ENCODE assay signal across 3 cellular contexts in the genomic region with DNA sequence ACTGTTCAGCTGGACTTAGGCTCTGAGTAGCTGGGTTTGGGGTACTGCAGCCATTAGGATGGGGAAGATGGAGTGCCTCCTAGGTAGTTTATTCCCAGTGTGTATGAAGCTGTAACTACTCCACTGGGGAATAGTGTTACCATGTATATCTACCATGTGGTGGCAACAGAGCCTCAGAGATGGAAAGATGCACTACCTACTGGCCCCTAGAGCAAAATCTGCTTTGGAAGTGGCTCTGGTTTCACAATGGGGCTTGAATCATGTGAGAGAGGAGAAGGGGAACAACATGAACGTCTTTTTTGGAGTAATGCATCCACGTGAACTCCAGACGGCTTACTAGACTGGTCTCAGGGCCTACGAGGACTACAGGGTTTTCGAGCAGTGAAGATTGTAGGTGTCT.
TF ChIP-seq lines count a peak whose summit lies in the region.

No MANE protein-coding gene starts in this region.

TF ChIP-seq in SK-N-SH, 30 proteins besides CTCF, POLR2A, EP300 and RAD21 (continued from another document):
- TF ChIP-seq, protein P1, sequence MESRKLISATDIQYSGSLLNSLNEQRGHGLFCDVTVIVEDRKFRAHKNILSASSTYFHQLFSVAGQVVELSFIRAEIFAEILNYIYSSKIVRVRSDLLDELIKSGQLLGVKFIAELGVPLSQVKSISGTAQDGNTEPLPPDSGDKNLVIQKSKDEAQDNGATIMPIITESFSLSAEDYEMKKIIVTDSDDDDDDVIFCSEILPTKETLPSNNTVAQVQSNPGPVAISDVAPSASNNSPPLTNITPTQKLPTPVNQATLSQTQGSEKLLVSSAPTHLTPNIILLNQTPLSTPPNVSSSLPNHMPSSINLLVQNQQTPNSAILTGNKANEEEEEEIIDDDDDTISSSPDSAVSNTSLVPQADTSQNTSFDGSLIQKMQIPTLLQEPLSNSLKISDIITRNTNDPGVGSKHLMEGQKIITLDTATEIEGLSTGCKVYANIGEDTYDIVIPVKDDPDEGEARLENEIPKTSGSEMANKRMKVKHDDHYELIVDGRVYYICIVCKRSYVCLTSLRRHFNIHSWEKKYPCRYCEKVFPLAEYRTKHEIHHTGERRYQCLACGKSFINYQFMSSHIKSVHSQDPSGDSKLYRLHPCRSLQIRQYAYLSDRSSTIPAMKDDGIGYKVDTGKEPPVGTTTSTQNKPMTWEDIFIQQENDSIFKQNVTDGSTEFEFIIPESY (IDR thresholded peaks at IDR 0.05; ENCODE audit: borderline replicate concordance, low read depth), result no peak
- TF ChIP-seq RFX5 (IDR thresholded peaks at IDR 0.05; ENCODE audit: low read length) (no peak), TCF12 (IDR thresholded peaks at IDR 0.05) (no peak), GATA2 (CRISPR knock-in tag; IDR thresholded peaks at IDR 0.05) (no peak), CHD2 (IDR thresholded peaks at IDR 0.05; ENCODE audit: low read length, partially characterized antibody) (no peak), RCOR1 (IDR thresholded peaks at IDR 0.05; ENCODE audit: low read length) (no peak), YY1 (IDR thresholded peaks at IDR 0.05; ENCODE audit: low read depth) (no peak), TAF1 (IDR thresholded peaks at IDR 0.05; ENCODE audit: borderline replicate concordance, low read depth, low read length) (no peak), NRF1 (IDR thresholded peaks at IDR 0.05; ENCODE audit: low read depth, low read length) (no peak), EZH2phosphoT487 (IDR thresholded peaks at IDR 0.05; ENCODE audit: borderline replicate concordance, low read depth) (no peak), JUND (IDR thresholded peaks at IDR 0.05) (no peak), TEAD4 (IDR thresholded peaks at IDR 0.05; ENCODE audit: borderline replicate concordance, insufficient read depth) (no peak), FOSL2 (IDR thresholded peaks at IDR 0.05; ENCODE audit: borderline replicate concordance, low read depth) (no peak)

TF ChIP-seq in SK-N-SH treated with all-trans-retinoic acid at 6 μM for 48 hours, 23 proteins besides CTCF, POLR2A, EP300 and RAD21 (continued from another document):
- TF ChIP-seq OSR1 (CRISPR knock-in tag; IDR thresholded peaks at IDR 0.05) (no peak), BACH2 (CRISPR knock-in tag; IDR thresholded peaks at IDR 0.05; ENCODE audit: borderline replicate concordance) (no peak), ISL1 (CRISPR knock-in tag; IDR thresholded peaks at IDR 0.05) (no peak), ZNF565 (CRISPR knock-in tag; conservative IDR thresholded peaks at IDR 0.05; ENCODE audit: low read depth) (no peak), ARNTL (CRISPR knock-in tag; IDR thresholded peaks at IDR 0.05; ENCODE audit: borderline replicate concordance, low read depth) (no peak), TOX (CRISPR knock-in tag; IDR thresholded peaks at IDR 0.05; ENCODE audit: borderline replicate concordance) (no peak)
- TF ChIP-seq, protein P2, sequence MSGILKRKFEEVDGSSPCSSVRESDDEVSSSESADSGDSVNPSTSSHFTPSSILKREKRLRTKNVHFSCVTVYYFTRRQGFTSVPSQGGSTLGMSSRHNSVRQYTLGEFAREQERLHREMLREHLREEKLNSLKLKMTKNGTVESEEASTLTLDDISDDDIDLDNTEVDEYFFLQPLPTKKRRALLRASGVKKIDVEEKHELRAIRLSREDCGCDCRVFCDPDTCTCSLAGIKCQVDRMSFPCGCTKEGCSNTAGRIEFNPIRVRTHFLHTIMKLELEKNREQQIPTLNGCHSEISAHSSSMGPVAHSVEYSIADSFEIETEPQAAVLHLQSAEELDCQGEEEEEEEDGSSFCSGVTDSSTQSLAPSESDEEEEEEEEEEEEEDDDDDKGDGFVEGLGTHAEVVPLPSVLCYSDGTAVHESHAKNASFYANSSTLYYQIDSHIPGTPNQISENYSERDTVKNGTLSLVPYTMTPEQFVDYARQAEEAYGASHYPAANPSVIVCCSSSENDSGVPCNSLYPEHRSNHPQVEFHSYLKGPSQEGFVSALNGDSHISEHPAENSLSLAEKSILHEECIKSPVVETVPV (CRISPR knock-in tag; IDR thresholded peaks at IDR 0.05), result no peak
TF ChIP-seq in SK-N-SH treated with all-trans-retinoic acid at 6 μM for 48 hours: peak in this region for 0.

TF ChIP-seq in WTC11, 78 proteins besides CTCF, POLR2A, EP300 and RAD21 (continued from another document):
- TF ChIP-seq SP1 (CRISPR knock-in tag; conservative IDR thresholded peaks at IDR 0.05) (no peak), RELA (CRISPR knock-in tag; IDR thresholded peaks at IDR 0.05; ENCODE audit: borderline replicate concordance) (no peak), ATF1 (CRISPR knock-in tag; IDR thresholded peaks at IDR 0.05) (no peak), NR1H2 (CRISPR knock-in tag; IDR thresholded peaks at IDR 0.05) (no peak), MYBL2 (CRISPR knock-in tag; IDR thresholded peaks at IDR 0.05) (no peak), CREM (CRISPR knock-in tag; IDR thresholded peaks at IDR 0.05) (no peak)
- TF ChIP-seq, protein P3, sequence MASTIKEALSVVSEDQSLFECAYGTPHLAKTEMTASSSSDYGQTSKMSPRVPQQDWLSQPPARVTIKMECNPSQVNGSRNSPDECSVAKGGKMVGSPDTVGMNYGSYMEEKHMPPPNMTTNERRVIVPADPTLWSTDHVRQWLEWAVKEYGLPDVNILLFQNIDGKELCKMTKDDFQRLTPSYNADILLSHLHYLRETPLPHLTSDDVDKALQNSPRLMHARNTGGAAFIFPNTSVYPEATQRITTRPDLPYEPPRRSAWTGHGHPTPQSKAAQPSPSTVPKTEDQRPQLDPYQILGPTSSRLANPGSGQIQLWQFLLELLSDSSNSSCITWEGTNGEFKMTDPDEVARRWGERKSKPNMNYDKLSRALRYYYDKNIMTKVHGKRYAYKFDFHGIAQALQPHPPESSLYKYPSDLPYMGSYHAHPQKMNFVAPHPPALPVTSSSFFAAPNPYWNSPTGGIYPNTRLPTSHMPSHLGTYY (CRISPR knock-in tag; IDR thresholded peaks at IDR 0.05), result no peak
- TF ChIP-seq, protein P4, sequence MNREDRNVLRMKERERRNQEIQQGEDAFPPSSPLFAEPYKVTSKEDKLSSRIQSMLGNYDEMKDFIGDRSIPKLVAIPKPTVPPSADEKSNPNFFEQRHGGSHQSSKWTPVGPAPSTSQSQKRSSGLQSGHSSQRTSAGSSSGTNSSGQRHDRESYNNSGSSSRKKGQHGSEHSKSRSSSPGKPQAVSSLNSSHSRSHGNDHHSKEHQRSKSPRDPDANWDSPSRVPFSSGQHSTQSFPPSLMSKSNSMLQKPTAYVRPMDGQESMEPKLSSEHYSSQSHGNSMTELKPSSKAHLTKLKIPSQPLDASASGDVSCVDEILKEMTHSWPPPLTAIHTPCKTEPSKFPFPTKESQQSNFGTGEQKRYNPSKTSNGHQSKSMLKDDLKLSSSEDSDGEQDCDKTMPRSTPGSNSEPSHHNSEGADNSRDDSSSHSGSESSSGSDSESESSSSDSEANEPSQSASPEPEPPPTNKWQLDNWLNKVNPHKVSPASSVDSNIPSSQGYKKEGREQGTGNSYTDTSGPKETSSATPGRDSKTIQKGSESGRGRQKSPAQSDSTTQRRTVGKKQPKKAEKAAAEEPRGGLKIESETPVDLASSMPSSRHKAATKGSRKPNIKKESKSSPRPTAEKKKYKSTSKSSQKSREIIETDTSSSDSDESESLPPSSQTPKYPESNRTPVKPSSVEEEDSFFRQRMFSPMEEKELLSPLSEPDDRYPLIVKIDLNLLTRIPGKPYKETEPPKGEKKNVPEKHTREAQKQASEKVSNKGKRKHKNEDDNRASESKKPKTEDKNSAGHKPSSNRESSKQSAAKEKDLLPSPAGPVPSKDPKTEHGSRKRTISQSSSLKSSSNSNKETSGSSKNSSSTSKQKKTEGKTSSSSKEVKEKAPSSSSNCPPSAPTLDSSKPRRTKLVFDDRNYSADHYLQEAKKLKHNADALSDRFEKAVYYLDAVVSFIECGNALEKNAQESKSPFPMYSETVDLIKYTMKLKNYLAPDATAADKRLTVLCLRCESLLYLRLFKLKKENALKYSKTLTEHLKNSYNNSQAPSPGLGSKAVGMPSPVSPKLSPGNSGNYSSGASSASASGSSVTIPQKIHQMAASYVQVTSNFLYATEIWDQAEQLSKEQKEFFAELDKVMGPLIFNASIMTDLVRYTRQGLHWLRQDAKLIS (CRISPR knock-in tag; IDR thresholded peaks at IDR 0.05; ENCODE audit: borderline replicate concordance), result no peak
- TF ChIP-seq, protein P5, sequence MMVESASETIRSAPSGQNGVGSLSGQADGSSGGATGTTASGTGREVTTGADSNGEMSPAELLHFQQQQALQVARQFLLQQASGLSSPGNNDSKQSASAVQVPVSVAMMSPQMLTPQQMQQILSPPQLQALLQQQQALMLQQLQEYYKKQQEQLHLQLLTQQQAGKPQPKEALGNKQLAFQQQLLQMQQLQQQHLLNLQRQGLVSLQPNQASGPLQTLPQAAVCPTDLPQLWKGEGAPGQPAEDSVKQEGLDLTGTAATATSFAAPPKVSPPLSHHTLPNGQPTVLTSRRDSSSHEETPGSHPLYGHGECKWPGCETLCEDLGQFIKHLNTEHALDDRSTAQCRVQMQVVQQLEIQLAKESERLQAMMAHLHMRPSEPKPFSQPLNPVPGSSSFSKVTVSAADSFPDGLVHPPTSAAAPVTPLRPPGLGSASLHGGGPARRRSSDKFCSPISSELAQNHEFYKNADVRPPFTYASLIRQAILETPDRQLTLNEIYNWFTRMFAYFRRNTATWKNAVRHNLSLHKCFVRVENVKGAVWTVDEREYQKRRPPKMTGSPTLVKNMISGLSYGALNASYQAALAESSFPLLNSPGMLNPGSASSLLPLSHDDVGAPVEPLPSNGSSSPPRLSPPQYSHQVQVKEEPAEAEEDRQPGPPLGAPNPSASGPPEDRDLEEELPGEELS (CRISPR knock-in tag; IDR thresholded peaks at IDR 0.05), result no peak
